In the genomic region with DNA sequence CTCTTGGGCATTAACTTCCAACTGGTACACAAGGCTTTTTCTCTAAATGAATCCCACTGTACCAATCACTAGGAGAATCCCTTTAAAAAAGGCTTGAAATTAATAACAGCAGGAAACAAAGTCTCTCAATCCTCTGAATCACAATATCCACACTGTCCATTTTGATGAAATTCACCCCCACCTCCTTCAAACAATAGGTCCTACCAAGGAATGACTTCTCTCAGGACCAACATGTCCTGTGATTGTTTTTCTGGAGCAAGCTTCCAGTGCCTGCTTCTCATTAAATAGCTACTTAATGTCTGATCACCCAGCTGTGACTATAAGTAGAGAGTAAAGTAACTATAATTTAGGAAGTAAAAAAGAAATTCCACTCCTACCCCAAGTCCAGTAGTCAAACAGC, we compare ENCODE assay signal across 1 cellular context.
A peak's percentile ranks its signal among the peaks of the same experiment; 100 is the strongest.
TF ChIP-seq lines count a peak whose summit lies in the region.

No MANE protein-coding gene starts in this region.

TF ChIP-seq in endothelial cell of umbilical vein, 7 proteins besides CTCF, POLR2A, EP300 and RAD21:
- TF ChIP-seq MYC (IDR thresholded peaks at IDR 0.05; ENCODE audit: low read depth, low read length) (no peak), EZH2 (IDR thresholded peaks at IDR 0.05; ENCODE audit: borderline replicate concordance, low read depth, low read length, severe bottlenecking) (no peak), POLR2AphosphoS5 (IDR thresholded peaks at IDR 0.05; ENCODE audit: insufficient read depth, low read depth, low read length) (no peak), GATA2 (IDR thresholded peaks at IDR 0.05; ENCODE audit: insufficient read depth, insufficient read length, low read depth, low read length) (no peak), FOS (IDR thresholded peaks at IDR 0.05; ENCODE audit: borderline replicate concordance, insufficient read depth, low read length) (peak; percentile 17)
